9 cellular contexts compared by ENCODE assay signal in the genomic region with DNA sequence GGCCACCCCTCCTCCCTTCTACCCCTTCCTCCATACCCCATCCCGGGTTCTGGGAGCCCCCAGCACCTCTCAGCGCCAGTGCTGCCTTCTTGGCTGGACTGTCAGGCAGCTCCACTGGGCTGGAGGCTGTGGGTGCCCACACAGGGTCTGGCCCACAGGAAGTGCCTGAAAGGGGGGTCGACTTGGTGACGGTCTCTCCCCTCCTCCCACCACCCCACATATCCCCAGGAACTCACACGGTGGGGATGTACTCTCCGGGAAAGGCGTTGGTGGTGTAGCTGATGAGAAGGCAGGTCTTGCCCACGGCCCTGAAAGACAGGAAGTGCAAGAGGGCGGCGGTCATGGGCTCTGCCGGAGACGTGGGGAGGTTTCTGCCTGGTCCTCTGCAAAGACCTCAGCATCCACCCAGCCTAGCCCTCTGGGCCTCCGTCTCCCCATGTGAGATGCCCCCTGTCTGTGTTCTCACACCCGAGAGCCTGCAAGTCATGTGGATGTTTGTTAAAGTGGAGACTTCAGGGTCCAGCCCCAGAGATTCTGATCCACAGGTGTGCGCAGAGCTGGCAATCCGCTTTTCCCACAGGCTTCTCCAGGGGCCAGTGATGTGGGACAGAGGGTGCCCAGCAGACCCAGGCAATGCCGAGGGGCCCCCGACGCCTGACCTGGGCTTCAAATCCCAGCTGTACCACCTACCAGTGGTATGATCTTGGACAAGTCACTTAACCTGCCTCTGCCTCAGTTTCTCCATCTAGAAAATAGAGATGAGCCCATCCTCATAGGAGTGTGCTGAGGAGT. TPM values are rescaled to one million over a fixed set of nuclear protein-coding genes. Genes with fewer than 3 reads are reported as not detected.
DNase-seq lines count a peak whose midpoint lies in the region; ATAC-seq and TF ChIP-seq lines count a peak whose summit lies in the region.
"Had no signal": no experiment of that assay in that cellular context is flagged by ENCODE, and none has a peak within 500 bp of the region (broad histone marks: within the 10 kb centered on the region; RNA-seq: fewer than 3 reads in every experiment).

No MANE protein-coding gene starts in this region.

- H3K9ac ChIP-seq in BLaER1 (peak overlapping the region; percentile 84), H9 (ENCODE audit: extremely low read depth, insufficient read length, low read length) (no peak overlapping the region)

- H3K79me2 ChIP-seq in H9 (ENCODE audit: insufficient read depth, low read length) = no peaks in the 10 kb centered on the region

- no peak overlapping the region for H4K5ac ChIP-seq in H9 (ENCODE audit: insufficient read length, low read depth, low read length)

- peak overlapping the region; percentile 90 for H3K27ac ChIP-seq in BLaER1
- H3K27ac ChIP-seq in H9 (ENCODE audit: insufficient read length, low read depth, low read length) = no peak overlapping the region
- H3K27ac ChIP-seq in lower lobe of right lung = peak overlapping the region; percentile 16
- H3K27ac ChIP-seq in tibial artery = no peak overlapping the region

- no peak overlapping the region for H3T11ph ChIP-seq in H9 (ENCODE audit: low read length)

- peaks cover 50% of the 10 kb centered on the region for H3K36me3 ChIP-seq in BLaER1
- H3K36me3 ChIP-seq in lower lobe of right lung = peaks cover 11% of the 10 kb centered on the region
- no peaks in the 10 kb centered on the region for H3K36me3 ChIP-seq in tibial artery

- H3K9me3 Mint-ChIP-seq in H9 = no peaks in the 10 kb centered on the region; a peak in 1 of 5 replicates
- H3K9me3 Mint-ChIP-seq in activated T-cell treated with anti-CD3 and anti-CD28 coated beads, Interleukin-2, amount 50 U/mL, for 4 hours = no peaks in the 10 kb centered on the region

- H3K23me2 ChIP-seq in H9 (ENCODE audit: insufficient read length, low read depth, low read length, poor library complexity, severe bottlenecking) = no peaks in the 10 kb centered on the region

- H3K9me3 ChIP-seq in BLaER1 (no peaks in the 10 kb centered on the region), H9 (ENCODE audit: control insufficient read depth, low read depth, low read length) (no peaks in the 10 kb centered on the region), lower lobe of right lung (no peaks in the 10 kb centered on the region), tibial artery (no peaks in the 10 kb centered on the region)

- ATAC-seq in activated T-cell treated with anti-CD3 and anti-CD28 coated beads, Interleukin-2, amount 50 U/mL, for 4 hours = peak in 1 of 2 donors; percentile 1
- ATAC-seq in lower lobe of right lung (peak; percentile 2 to 31), HG02973 (IDR thresholded peaks at IDR 0.05; ENCODE audit: unreplicated experiment) (no peak)

- no peak overlapping the region for H2BK20ac ChIP-seq in H9 (ENCODE audit: low read depth, low read length, poor library complexity, severe bottlenecking)

- H3K27me3 Mint-ChIP-seq in H9 (ENCODE audit: low read depth) = peaks cover 14% of the 10 kb centered on the region
- no peaks in the 10 kb centered on the region for H3K27me3 Mint-ChIP-seq in activated T-cell treated with anti-CD3 and anti-CD28 coated beads, Interleukin-2, amount 50 U/mL, for 4 hours (ENCODE audit: low read depth)

- H3K4me3 Mint-ChIP-seq in H9 = no peak overlapping the region
- peak overlapping the region; percentile 98 for H3K4me3 Mint-ChIP-seq in activated T-cell treated with anti-CD3 and anti-CD28 coated beads, Interleukin-2, amount 50 U/mL, for 4 hours

- H3K4me3 ChIP-seq in BLaER1 = peak overlapping the region; percentile 85
- H3K4me3 ChIP-seq in lower lobe of right lung = peak overlapping the region; percentile 63
- H3K4me3 ChIP-seq in tibial artery = no peak overlapping the region

- H3K23ac ChIP-seq in H9 (ENCODE audit: insufficient read length, low read depth, low read length) = no peak overlapping the region

- no peak overlapping the region for H2AK5ac ChIP-seq in H9 (ENCODE audit: insufficient read length, low read length)

- intact Hi-C loops in lower lobe of right lung (cut with DNase I) (no loop called here), tibial artery (cut with DNase I; ENCODE audit: low total_unique reads) (no loop called here)

- no peaks in the 10 kb centered on the region for H3K79me1 ChIP-seq in H9 (ENCODE audit: insufficient read depth, low read depth, low read length, poor library complexity, severe bottlenecking)

- H2BK12ac ChIP-seq in H9 (ENCODE audit: insufficient read length, low read depth, low read length) = no peak overlapping the region

- WGBS in H9 (ENCODE audit: extremely low coverage, insufficient read length, low lambda C conversion rate) = no CpG with 5 or more reads among the region's 19 CpGs

- H3K36me3 Mint-ChIP-seq in H9 (ENCODE audit: insufficient read depth in 1 of 3, low read depth in 3 of 3) = no peaks in the 10 kb centered on the region
- H3K36me3 Mint-ChIP-seq in activated T-cell treated with anti-CD3 and anti-CD28 coated beads, Interleukin-2, amount 50 U/mL, for 4 hours (ENCODE audit: insufficient read depth) = peaks cover 32% of the 10 kb centered on the region

- H3K4ac ChIP-seq in H9 (ENCODE audit: low read depth, low read length) = no peak overlapping the region

- H3K4me1 Mint-ChIP-seq in H9 = peaks cover 12 to 41% of the 10 kb centered on the region in 2 experiments
- H3K4me1 Mint-ChIP-seq in activated T-cell treated with anti-CD3 and anti-CD28 coated beads, Interleukin-2, amount 50 U/mL, for 4 hours (ENCODE audit: low read depth) = peaks cover 66% of the 10 kb centered on the region

- H4K8ac ChIP-seq in H9 (replicated peaks; ENCODE audit: insufficient read length, low read depth, low read length) = no peak overlapping the region

- H4K91ac ChIP-seq in H9 (ENCODE audit: insufficient read length, low read depth, low read length) = no peak overlapping the region

- no peak overlapping the region for H2AFZ ChIP-seq in H9 (ENCODE audit: low read length)

- peaks cover 89% of the 10 kb centered on the region for H3K4me1 ChIP-seq in BLaER1
- H3K4me1 ChIP-seq in H9 (ENCODE audit: insufficient read depth, low read length) = no peaks in the 10 kb centered on the region
- H3K4me1 ChIP-seq in lower lobe of right lung = peaks cover 27% of the 10 kb centered on the region
- no peaks in the 10 kb centered on the region for H3K4me1 ChIP-seq in tibial artery

- H3K14ac ChIP-seq in H9 (ENCODE audit: insufficient read depth, low read length) = no peak overlapping the region; the same call in 1 of the 2 replicates

- no peak overlapping the region for H2BK15ac ChIP-seq in H9 (ENCODE audit: low read depth, low read length)

- H3K4me2 ChIP-seq in BLaER1 (peak overlapping the region; percentile 100), H9 (ENCODE audit: insufficient read depth, insufficient read length, low read length) (no peak overlapping the region)

- no peak overlapping the region for H3K56ac ChIP-seq in H9 (ENCODE audit: insufficient read length, low read depth, low read length)

- no peak for DNase-seq in H9
- DNase-seq in activated T-cell treated with anti-CD3 and anti-CD28 coated beads, Interleukin-2, amount 50 U/mL, for 4 hours = no peak
- peak; percentile 60 for DNase-seq in lower lobe of right lung
- no peak for DNase-seq in tibial artery
- no peak for DNase-seq in epidermal melanocyte (ENCODE audit: insufficient read length, low spot score)
- DNase-seq in iPS-NIHi11 (ENCODE audit: low spot score) = no peak
- DNase-seq: COR-L47 had no signal

- H2BK5ac ChIP-seq in H9 (ENCODE audit: insufficient read length, low read length) = no peak overlapping the region

- H4K20me1 ChIP-seq in BLaER1 (peaks cover 56% of the 10 kb centered on the region), H9 (ENCODE audit: control insufficient read depth, insufficient read depth, insufficient read length) (no peaks in the 10 kb centered on the region)

- no peak overlapping the region for H3K18ac ChIP-seq in H9 (ENCODE audit: insufficient read length, low read depth, low read length)

- no peaks in the 10 kb centered on the region for H3K27me3 ChIP-seq in BLaER1
- no peaks in the 10 kb centered on the region for H3K27me3 ChIP-seq in H9 (ENCODE audit: insufficient read depth, low read length)
- H3K27me3 ChIP-seq in lower lobe of right lung (ENCODE audit: low read depth) = peaks cover 46% of the 10 kb centered on the region
- peaks cover 0 to 85% of the 10 kb centered on the region in 2 donors for H3K27me3 ChIP-seq in tibial artery

- TF ChIP-seq CTCF in H9 (conservative IDR thresholded peaks at IDR 0.05) = no peak
- no peak for TF ChIP-seq CTCF in lower lobe of right lung (IDR thresholded peaks at IDR 0.05)
- no peak for TF ChIP-seq CTCF in tibial artery (IDR thresholded peaks at IDR 0.05)

- peak overlapping the region in 2 of 3 experiments; percentile 47 to 55; a peak in 2 of 7 replicates for H3K27ac Mint-ChIP-seq in H9

- no peak overlapping the region for H2BK120ac ChIP-seq in H9 (ENCODE audit: low read depth, low read length, poor library complexity, severe bottlenecking)

RNA-seq across cellular contexts. Expression of a gene that starts 2.5 kb away (rescaled TPM):
- 2.5 and 2.8 TPM in 2 replicates for total RNA-seq in H9 (2021)
- total RNA-seq in activated T-cell treated with anti-CD3 and anti-CD28 coated beads, Interleukin-2, amount 50 U/mL, for 4 hours = 100 to 1,000 TPM; 388 to 432 (median 395) TPM
- 111 TPM for total RNA-seq in lower lobe of right lung

RNA-seq across cellular contexts. Expression of a gene that starts 29.3 kb away (rescaled TPM):
- total RNA-seq in H9 (2021) = 0.68 and 0.72 TPM in 2 replicates
- total RNA-seq in activated T-cell treated with anti-CD3 and anti-CD28 coated beads, Interleukin-2, amount 50 U/mL, for 4 hours = 1 to 10 TPM; 1.7 to 2.3 (median 1.9) TPM
- total RNA-seq in lower lobe of right lung = not detected

RNA-seq across cellular contexts. Expression of a gene that starts 40.8 kb away (rescaled TPM):
- total RNA-seq in H9 (2021) (not detected in 2 replicates), lower lobe of right lung (45.4 TPM)
- 10 to 100 TPM in 1 of 3 donors, 1 to 10 TPM in 2; 9.0 to 10.9 (median 9.7) TPM for total RNA-seq in activated T-cell treated with anti-CD3 and anti-CD28 coated beads, Interleukin-2, amount 50 U/mL, for 4 hours

RNA-seq across cellular contexts. Expression of a gene that starts 53.5 kb away (rescaled TPM):
- total RNA-seq in H9 (2021) = 3.8 and 5.0 TPM in 2 replicates
- total RNA-seq in activated T-cell treated with anti-CD3 and anti-CD28 coated beads, Interleukin-2, amount 50 U/mL, for 4 hours = 1 to 10 TPM in 2 of 3 donors, under 1 TPM in 1; 0.96 to 2.4 (median 1.2) TPM
- 5.3 TPM for total RNA-seq in lower lobe of right lung

Comparison
In these comparisons a context has a peak if more than half of its experiments do, and no peak if none do; other contexts are left out.
1. H3K27ac ChIP-seq: peak in BLaER1 (single experiment) and lower lobe of right lung (single experiment); none in H9 (single experiment) and tibial artery (0 of 2).
2. H3K4me3 ChIP-seq: peak in BLaER1 (single experiment) and lower lobe of right lung (single experiment); none in tibial artery (0 of 2).
3. RNA of a gene that starts 2.5 kb away (total RNA-seq): 388 to 432 TPM in activated T-cell treated with anti-CD3 and anti-CD28 coated beads, Interleukin-2, amount 50 U/mL, for 4 hours and 111 TPM in lower lobe of right lung (single experiment); 2.5 to 2.8 TPM in H9; every median in the first group is over 10 times any median in the second.